In genomic region chr7:66204822-66205735, GRCh38 we compare ENCODE assay signal across 8 cellular contexts. TPM values are rescaled to one million over a fixed set of nuclear protein-coding genes. Genes with fewer than 3 reads are reported as not detected.
DNase-seq lines count a peak whose midpoint lies in the region; ATAC-seq and TF ChIP-seq lines count a peak whose summit lies in the region.

Gene TPST1, plus strand, starts transcription at chr7:66205334. Its CDS starts 35,092 bp downstream, at chr7:66240426.

- POLR2A ChIA-PET in WTC11 (lab: Charles Lee): interaction anchor here (0.5 to 2.0 kb wide), 8 partner anchors 9 to 289 kb away, joined by 3 to 8 read pairs (median 4); partner anchors contain the start of genes ASL and CRCP

- H2AFZ ChIP-seq in ACC112 (ENCODE audit: low read length, unreplicated experiment) (peak within 1 kb of the TSS; percentile 66), smooth muscle cell (ENCODE audit: low read depth) (peak within 1 kb of the TSS; percentile 56)

- peak within 1 kb of the TSS; percentile 87 for H3K9ac ChIP-seq in smooth muscle cell (ENCODE audit: low read depth)

- H3K36me3 ChIP-seq in ACC112 (ENCODE audit: insufficient read depth, low read length) (no peaks in the 10 kb centered on the region), smooth muscle cell (ENCODE audit: low read depth) (no peaks in the 10 kb centered on the region)

- H3K36me3 Mint-ChIP-seq in WTC11: no peaks in the 10 kb centered on the region

- peaks cover 44% of the 10 kb centered on the region for H4K20me1 ChIP-seq in smooth muscle cell (ENCODE audit: low read depth)

- H3K27me3 ChIP-seq in ACC112 (ENCODE audit: insufficient read depth, low read length) (no peaks in the 10 kb centered on the region), smooth muscle cell (ENCODE audit: low read depth) (no peaks in the 10 kb centered on the region)

- peak; percentile 88 for DNase-seq in NCI-H2171 (lab: John Stamatoyannopoulos, UW)
- peak; percentile 95 for DNase-seq in WTC11 (ENCODE audit: low spot score)
- DNase-seq in cardiac fibroblast (ENCODE audit: low read depth in 2 of 2): peak; percentile 79 to 90
- peak; percentile 100 for DNase-seq in iPS-NIHi7 (ENCODE audit: extremely low spot score)
- peak; percentile 76 for DNase-seq in smooth muscle cell (lab: John Stamatoyannopoulos, UW; ENCODE audit: unreplicated experiment)

- peak within 1 kb of the TSS; percentile 97 for H3K27ac Mint-ChIP-seq in WTC11

- H3K4me3 Mint-ChIP-seq in WTC11: peak within 1 kb of the TSS; percentile 95

- H3K4me3 ChIP-seq in ACC112 (ENCODE audit: low read depth, low read length) (peak within 1 kb of the TSS; percentile 94), cardiac fibroblast (replicated peaks in 1 of 2; ENCODE audit: low read depth in 2 of 2, low read length in 2 of 2) (peak within 1 kb of the TSS; percentile 93 to 95), smooth muscle cell (peak within 1 kb of the TSS; percentile 96)

- H3K27me3 Mint-ChIP-seq in WTC11 (ENCODE audit: low read depth): peaks cover 11% of the 10 kb centered on the region

- H3F3A ChIP-seq in smooth muscle cell (ENCODE audit: low read depth): no peaks in the 10 kb centered on the region

- H3K9me3 ChIP-seq in smooth muscle cell (replicated peaks; ENCODE audit: low read depth): no peaks in the 10 kb centered on the region

- H3K4me1 Mint-ChIP-seq in WTC11: peaks cover 14% of the 10 kb centered on the region

- H3K4me1 ChIP-seq in ACC112 (ENCODE audit: control insufficient read depth, insufficient read depth, low read length, unreplicated experiment) (peaks cover 12% of the 10 kb centered on the region), smooth muscle cell (ENCODE audit: low read depth) (peaks cover 18% of the 10 kb centered on the region)

- no peak for TF ChIP-seq CTCF in WTC11 (IDR thresholded peaks at IDR 0.05)
- TF ChIP-seq CTCF in cardiac fibroblast (IDR thresholded peaks at IDR 0.05; ENCODE audit: low read depth, low read length): peak; percentile 51
- TF ChIP-seq CTCF in smooth muscle cell (IDR thresholded peaks at IDR 0.05; ENCODE audit: borderline replicate concordance, insufficient read depth, poor library complexity, severe bottlenecking): peak; percentile 36

- H3K9me3 Mint-ChIP-seq in WTC11: no peaks in the 10 kb centered on the region

- ATAC-seq in GM18867 (IDR thresholded peaks at IDR 0.05; ENCODE audit: unreplicated experiment) (peak; percentile 96), HG03097 (IDR thresholded peaks at IDR 0.05; ENCODE audit: low FRiP score, unreplicated experiment) (peak; percentile 92), WTC11 (peak; percentile 97)

- H3K27ac ChIP-seq in ACC112 (ENCODE audit: low read depth, low read length) (peak within 1 kb of the TSS; percentile 46; the same call in 1 of the 2 replicates), smooth muscle cell (ENCODE audit: low read depth) (peak within 1 kb of the TSS; percentile 53)

- peak within 1 kb of the TSS; percentile 87 for H3K4me2 ChIP-seq in smooth muscle cell

- CTCF ChIA-PET in WTC11 (lab: Charles Lee): interaction anchor here (0.6 to 2.5 kb wide), 23 partner anchors 9 to 790 kb away, joined by 3 to 25 read pairs (median 4); partner anchors contain the start of gene SBDS

- 1% methylated on average over 43 of the region's 89 CpGs for WGBS in smooth muscle cell (ENCODE audit: low lambda C conversion rate)

- H3K79me2 ChIP-seq in ACC112 (ENCODE audit: control insufficient read depth, insufficient read depth, low read length, unreplicated experiment) (peaks cover 49% of the 10 kb centered on the region), smooth muscle cell (ENCODE audit: low read depth) (peaks cover 49% of the 10 kb centered on the region)

TF ChIP-seq in WTC11, 78 proteins besides CTCF, POLR2A, EP300 and RAD21 (continues in another document):
- TF ChIP-seq ZNF396 (CRISPR knock-in tag; IDR thresholded peaks at IDR 0.05; ENCODE audit: borderline replicate concordance): no peak
- peak; percentile 74; the same call in 1 of the 2 replicates for TF ChIP-seq MYBL2 (CRISPR knock-in tag; IDR thresholded peaks at IDR 0.05)
- TF ChIP-seq ELF4 (CRISPR knock-in tag; IDR thresholded peaks at IDR 0.05; ENCODE audit: low read depth): no peak
- TF ChIP-seq TP53 (CRISPR knock-in tag; IDR thresholded peaks at IDR 0.05): 0 out of 2 replicates have a peak, but pooled peaks have one; percentile 52
- TF ChIP-seq ZNF138 (CRISPR knock-in tag; conservative IDR thresholded peaks at IDR 0.05): 0 out of 2 replicates have a peak, but pooled peaks have one; percentile 13
- TF ChIP-seq ZNF281 (CRISPR knock-in tag; IDR thresholded peaks at IDR 0.05): no peak
- TF ChIP-seq ATF2 (CRISPR knock-in tag; IDR thresholded peaks at IDR 0.05; ENCODE audit: borderline replicate concordance, low read depth): no peak
- peak; percentile 89 for TF ChIP-seq NFYB (CRISPR knock-in tag; conservative IDR thresholded peaks at IDR 0.05; ENCODE audit: low read depth)
- TF ChIP-seq MAX (CRISPR knock-in tag; IDR thresholded peaks at IDR 0.05): 0 out of 2 replicates have a peak, but pooled peaks have one; percentile 22
- TF ChIP-seq PRDM15 (CRISPR knock-in tag; IDR thresholded peaks at IDR 0.05): 0 out of 2 replicates have a peak, but pooled peaks have one; percentile 41
- TF ChIP-seq TEAD1 (CRISPR knock-in tag; IDR thresholded peaks at IDR 0.05): no peak
- TF ChIP-seq GTF2I (CRISPR knock-in tag; conservative IDR thresholded peaks at IDR 0.05): no peak
- TF ChIP-seq IRF1 (CRISPR knock-in tag; IDR thresholded peaks at IDR 0.05): no peak
- TF ChIP-seq RELA (CRISPR knock-in tag; IDR thresholded peaks at IDR 0.05; ENCODE audit: borderline replicate concordance): no peak

RNA-seq across cellular contexts. Expression of gene TPST1, which starts in this region (rescaled TPM):
- 15.0 to 17.7 TPM (median 16.8 TPM) in 3 replicates for total RNA-seq in WTC11 (2021)
- 133 and 155 TPM in 2 replicates for total RNA-seq in smooth muscle cell
- 122 and 139 TPM in 2 replicates for polyA plus RNA-seq in smooth muscle cell

Comparison
In these comparisons a context has a peak if more than half of its experiments do, and no peak if none do; other contexts are left out.
1. Peak in every context shown above with its lines: DNase-seq, ATAC-seq, H3K4me3 ChIP-seq and H3K27ac ChIP-seq.